ENCODE assay signal across 1 cellular context in the genomic region with DNA sequence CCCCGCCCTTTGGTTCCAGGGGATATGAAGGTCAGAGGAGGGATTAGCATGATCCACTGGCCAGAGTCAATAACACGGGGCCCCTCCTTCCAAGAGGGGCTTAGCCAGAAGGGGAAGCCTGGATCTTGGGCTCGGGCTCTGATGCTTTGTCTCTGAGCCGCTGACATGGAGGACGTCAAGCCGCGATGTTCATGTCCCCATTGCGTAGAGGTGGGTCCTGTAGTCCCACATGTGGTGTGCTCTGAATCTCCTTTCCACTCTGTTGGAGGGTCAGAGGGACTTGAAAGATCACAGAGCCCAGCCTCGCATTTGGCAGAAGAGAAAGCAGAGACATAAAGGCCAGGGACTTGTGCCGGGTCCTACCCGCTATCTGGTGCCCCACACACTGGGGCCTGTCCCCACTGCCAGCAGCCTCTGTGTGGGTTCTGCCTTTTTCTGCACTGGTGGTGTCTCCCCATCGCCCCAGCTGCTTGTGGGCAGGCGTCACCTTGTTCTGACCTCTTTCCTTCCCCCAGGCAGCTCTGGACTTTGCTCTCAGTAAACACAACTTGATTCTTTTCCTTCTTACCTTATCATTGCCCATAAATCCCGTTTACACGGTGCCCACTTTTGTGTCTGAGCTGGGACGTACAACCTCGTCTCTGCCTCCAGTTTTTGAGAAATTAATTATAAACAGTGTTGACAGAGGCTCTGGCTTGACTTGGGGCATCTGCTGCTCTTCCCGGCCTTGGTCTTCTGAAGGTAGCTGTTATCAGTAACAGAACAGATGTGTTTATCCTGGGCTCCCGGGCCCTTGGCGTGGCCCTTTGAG.
A peak's percentile ranks its signal among the peaks of the same experiment; 100 is the strongest.
TF ChIP-seq lines count a peak whose summit lies in the region.

No MANE protein-coding gene starts in this region.

TF ChIP-seq in HepG2, 621 proteins besides CTCF, POLR2A, EP300 and RAD21 (continued from another document and continues in another):
- TF ChIP-seq, protein P1, sequence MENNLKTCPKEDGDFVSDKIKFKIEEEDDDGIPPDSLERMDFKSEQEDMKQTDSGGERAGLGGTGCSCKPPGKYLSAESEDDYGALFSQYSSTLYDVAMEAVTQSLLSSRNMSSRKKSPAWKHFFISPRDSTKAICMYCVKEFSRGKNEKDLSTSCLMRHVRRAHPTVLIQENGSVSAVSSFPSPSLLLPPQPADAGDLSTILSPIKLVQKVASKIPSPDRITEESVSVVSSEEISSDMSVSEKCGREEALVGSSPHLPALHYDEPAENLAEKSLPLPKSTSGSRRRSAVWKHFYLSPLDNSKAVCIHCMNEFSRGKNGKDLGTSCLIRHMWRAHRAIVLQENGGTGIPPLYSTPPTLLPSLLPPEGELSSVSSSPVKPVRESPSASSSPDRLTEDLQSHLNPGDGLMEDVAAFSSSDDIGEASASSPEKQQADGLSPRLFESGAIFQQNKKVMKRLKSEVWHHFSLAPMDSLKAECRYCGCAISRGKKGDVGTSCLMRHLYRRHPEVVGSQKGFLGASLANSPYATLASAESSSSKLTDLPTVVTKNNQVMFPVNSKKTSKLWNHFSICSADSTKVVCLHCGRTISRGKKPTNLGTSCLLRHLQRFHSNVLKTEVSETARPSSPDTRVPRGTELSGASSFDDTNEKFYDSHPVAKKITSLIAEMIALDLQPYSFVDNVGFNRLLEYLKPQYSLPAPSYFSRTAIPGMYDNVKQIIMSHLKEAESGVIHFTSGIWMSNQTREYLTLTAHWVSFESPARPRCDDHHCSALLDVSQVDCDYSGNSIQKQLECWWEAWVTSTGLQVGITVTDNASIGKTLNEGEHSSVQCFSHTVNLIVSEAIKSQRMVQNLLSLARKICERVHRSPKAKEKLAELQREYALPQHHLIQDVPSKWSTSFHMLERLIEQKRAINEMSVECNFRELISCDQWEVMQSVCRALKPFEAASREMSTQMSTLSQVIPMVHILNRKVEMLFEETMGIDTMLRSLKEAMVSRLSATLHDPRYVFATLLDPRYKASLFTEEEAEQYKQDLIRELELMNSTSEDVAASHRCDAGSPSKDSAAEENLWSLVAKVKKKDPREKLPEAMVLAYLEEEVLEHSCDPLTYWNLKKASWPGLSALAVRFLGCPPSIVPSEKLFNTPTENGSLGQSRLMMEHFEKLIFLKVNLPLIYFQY (CRISPR knock-in tag; IDR thresholded peaks at IDR 0.05; ENCODE audit: borderline replicate concordance) = peak; percentile 61; the same call in 1 of the 2 replicates
- TF ChIP-seq HNRNPL (IDR thresholded peaks at IDR 0.05; ENCODE audit: low read depth, low read length) (peak; percentile 89), PHB2 (IDR thresholded peaks at IDR 0.05; ENCODE audit: partially characterized antibody) (no peak), ZBTB7A (CRISPR knock-in tag; IDR thresholded peaks at IDR 0.05) (peak; percentile 66), ZNF10 (CRISPR knock-in tag; IDR thresholded peaks at IDR 0.05; ENCODE audit: borderline replicate concordance, low read depth) (no peak), PRMT3 (CRISPR knock-in tag; IDR thresholded peaks at IDR 0.05; ENCODE audit: borderline replicate concordance, low read depth) (no peak), SP140L (CRISPR knock-in tag; IDR thresholded peaks at IDR 0.05; ENCODE audit: borderline replicate concordance) (no peak), RFXANK (CRISPR knock-in tag; IDR thresholded peaks at IDR 0.05) (peak; percentile 53; the same call in 1 of the 2 replicates), HNRNPLL (IDR thresholded peaks at IDR 0.05; ENCODE audit: low read depth, low read length, poor library complexity, severe bottlenecking) (no peak), MED1 (CRISPR knock-in tag; IDR thresholded peaks at IDR 0.05) (peak; percentile 65), MED8 (CRISPR knock-in tag; IDR thresholded peaks at IDR 0.05; ENCODE audit: insufficient replicate concordance) (no peak), SRF (IDR thresholded peaks at IDR 0.05; ENCODE audit: low read depth, low read length) (no peak), JUN (CRISPR knock-in tag; IDR thresholded peaks at IDR 0.05) (peak; percentile 53; the same call in 1 of the 2 replicates), ZNF768 (CRISPR knock-in tag; IDR thresholded peaks at IDR 0.05) (0 out of 2 replicates have a peak, but pooled peaks have one; percentile 16), ZNF644 (CRISPR knock-in tag; IDR thresholded peaks at IDR 0.05; ENCODE audit: low read depth) (peak; percentile 72), NFE2L1 (CRISPR knock-in tag; IDR thresholded peaks at IDR 0.05; ENCODE audit: borderline replicate concordance) (peak; percentile 4; the same call in 1 of the 2 replicates)
- TF ChIP-seq, protein P2, sequence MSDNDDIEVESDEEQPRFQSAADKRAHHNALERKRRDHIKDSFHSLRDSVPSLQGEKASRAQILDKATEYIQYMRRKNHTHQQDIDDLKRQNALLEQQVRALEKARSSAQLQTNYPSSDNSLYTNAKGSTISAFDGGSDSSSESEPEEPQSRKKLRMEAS (IDR thresholded peaks at IDR 0.05) = peak; percentile 57
- TF ChIP-seq, protein P3, sequence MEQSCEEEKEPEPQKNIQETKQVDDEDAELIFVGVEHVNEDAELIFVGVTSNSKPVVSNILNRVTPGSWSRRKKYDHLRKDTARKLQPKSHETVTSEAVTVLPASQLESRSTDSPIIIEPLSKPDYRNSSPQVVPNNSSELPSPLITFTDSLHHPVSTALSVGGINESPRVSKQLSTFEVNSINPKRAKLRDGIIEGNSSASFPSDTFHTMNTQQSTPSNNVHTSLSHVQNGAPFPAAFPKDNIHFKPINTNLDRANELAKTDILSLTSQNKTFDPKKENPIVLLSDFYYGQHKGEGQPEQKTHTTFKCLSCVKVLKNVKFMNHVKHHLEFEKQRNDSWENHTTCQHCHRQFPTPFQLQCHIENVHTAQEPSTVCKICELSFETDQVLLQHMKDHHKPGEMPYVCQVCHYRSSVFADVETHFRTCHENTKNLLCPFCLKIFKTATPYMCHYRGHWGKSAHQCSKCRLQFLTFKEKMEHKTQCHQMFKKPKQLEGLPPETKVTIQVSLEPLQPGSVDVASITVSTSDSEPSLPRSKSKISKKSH (CRISPR knock-in tag; IDR thresholded peaks at IDR 0.05; ENCODE audit: borderline replicate concordance) = no peak; the same call in 1 of the 2 replicates
- TF ChIP-seq, protein P4, sequence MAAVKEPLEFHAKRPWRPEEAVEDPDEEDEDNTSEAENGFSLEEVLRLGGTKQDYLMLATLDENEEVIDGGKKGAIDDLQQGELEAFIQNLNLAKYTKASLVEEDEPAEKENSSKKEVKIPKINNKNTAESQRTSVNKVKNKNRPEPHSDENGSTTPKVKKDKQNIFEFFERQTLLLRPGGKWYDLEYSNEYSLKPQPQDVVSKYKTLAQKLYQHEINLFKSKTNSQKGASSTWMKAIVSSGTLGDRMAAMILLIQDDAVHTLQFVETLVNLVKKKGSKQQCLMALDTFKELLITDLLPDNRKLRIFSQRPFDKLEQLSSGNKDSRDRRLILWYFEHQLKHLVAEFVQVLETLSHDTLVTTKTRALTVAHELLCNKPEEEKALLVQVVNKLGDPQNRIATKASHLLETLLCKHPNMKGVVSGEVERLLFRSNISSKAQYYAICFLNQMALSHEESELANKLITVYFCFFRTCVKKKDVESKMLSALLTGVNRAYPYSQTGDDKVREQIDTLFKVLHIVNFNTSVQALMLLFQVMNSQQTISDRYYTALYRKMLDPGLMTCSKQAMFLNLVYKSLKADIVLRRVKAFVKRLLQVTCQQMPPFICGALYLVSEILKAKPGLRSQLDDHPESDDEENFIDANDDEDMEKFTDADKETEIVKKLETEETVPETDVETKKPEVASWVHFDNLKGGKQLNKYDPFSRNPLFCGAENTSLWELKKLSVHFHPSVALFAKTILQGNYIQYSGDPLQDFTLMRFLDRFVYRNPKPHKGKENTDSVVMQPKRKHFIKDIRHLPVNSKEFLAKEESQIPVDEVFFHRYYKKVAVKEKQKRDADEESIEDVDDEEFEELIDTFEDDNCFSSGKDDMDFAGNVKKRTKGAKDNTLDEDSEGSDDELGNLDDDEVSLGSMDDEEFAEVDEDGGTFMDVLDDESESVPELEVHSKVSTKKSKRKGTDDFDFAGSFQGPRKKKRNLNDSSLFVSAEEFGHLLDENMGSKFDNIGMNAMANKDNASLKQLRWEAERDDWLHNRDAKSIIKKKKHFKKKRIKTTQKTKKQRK (IDR thresholded peaks at IDR 0.05; ENCODE audit: low read length) = no peak
- TF ChIP-seq, protein P5, sequence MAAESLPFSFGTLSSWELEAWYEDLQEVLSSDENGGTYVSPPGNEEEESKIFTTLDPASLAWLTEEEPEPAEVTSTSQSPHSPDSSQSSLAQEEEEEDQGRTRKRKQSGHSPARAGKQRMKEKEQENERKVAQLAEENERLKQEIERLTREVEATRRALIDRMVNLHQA (CRISPR knock-in tag; IDR thresholded peaks at IDR 0.05) = no peak
- TF ChIP-seq, protein P6, sequence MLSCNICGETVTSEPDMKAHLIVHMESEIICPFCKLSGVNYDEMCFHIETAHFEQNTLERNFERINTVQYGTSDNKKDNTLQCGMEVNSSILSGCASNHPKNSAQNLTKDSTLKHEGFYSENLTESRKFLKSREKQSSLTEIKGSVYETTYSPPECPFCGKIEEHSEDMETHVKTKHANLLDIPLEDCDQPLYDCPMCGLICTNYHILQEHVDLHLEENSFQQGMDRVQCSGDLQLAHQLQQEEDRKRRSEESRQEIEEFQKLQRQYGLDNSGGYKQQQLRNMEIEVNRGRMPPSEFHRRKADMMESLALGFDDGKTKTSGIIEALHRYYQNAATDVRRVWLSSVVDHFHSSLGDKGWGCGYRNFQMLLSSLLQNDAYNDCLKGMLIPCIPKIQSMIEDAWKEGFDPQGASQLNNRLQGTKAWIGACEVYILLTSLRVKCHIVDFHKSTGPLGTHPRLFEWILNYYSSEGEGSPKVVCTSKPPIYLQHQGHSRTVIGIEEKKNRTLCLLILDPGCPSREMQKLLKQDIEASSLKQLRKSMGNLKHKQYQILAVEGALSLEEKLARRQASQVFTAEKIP (CRISPR knock-in tag; IDR thresholded peaks at IDR 0.05; ENCODE audit: borderline replicate concordance) = no peak
- TF ChIP-seq, protein P7, sequence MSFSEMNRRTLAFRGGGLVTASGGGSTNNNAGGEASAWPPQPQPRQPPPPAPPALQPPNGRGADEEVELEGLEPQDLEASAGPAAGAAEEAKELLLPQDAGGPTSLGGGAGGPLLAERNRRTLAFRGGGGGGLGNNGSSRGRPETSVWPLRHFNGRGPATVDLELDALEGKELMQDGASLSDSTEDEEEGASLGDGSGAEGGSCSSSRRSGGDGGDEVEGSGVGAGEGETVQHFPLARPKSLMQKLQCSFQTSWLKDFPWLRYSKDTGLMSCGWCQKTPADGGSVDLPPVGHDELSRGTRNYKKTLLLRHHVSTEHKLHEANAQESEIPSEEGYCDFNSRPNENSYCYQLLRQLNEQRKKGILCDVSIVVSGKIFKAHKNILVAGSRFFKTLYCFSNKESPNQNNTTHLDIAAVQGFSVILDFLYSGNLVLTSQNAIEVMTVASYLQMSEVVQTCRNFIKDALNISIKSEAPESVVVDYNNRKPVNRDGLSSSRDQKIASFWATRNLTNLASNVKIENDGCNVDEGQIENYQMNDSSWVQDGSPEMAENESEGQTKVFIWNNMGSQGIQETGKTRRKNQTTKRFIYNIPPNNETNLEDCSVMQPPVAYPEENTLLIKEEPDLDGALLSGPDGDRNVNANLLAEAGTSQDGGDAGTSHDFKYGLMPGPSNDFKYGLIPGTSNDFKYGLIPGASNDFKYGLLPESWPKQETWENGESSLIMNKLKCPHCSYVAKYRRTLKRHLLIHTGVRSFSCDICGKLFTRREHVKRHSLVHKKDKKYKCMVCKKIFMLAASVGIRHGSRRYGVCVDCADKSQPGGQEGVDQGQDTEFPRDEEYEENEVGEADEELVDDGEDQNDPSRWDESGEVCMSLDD (CRISPR knock-in tag; IDR thresholded peaks at IDR 0.05; ENCODE audit: borderline replicate concordance) = no peak; the same call in 1 of the 2 replicates
- TF ChIP-seq, protein P8, sequence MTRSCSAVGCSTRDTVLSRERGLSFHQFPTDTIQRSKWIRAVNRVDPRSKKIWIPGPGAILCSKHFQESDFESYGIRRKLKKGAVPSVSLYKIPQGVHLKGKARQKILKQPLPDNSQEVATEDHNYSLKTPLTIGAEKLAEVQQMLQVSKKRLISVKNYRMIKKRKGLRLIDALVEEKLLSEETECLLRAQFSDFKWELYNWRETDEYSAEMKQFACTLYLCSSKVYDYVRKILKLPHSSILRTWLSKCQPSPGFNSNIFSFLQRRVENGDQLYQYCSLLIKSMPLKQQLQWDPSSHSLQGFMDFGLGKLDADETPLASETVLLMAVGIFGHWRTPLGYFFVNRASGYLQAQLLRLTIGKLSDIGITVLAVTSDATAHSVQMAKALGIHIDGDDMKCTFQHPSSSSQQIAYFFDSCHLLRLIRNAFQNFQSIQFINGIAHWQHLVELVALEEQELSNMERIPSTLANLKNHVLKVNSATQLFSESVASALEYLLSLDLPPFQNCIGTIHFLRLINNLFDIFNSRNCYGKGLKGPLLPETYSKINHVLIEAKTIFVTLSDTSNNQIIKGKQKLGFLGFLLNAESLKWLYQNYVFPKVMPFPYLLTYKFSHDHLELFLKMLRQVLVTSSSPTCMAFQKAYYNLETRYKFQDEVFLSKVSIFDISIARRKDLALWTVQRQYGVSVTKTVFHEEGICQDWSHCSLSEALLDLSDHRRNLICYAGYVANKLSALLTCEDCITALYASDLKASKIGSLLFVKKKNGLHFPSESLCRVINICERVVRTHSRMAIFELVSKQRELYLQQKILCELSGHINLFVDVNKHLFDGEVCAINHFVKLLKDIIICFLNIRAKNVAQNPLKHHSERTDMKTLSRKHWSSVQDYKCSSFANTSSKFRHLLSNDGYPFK (CRISPR knock-in tag; IDR thresholded peaks at IDR 0.05; ENCODE audit: borderline replicate concordance) = no peak
- TF ChIP-seq, protein P9, sequence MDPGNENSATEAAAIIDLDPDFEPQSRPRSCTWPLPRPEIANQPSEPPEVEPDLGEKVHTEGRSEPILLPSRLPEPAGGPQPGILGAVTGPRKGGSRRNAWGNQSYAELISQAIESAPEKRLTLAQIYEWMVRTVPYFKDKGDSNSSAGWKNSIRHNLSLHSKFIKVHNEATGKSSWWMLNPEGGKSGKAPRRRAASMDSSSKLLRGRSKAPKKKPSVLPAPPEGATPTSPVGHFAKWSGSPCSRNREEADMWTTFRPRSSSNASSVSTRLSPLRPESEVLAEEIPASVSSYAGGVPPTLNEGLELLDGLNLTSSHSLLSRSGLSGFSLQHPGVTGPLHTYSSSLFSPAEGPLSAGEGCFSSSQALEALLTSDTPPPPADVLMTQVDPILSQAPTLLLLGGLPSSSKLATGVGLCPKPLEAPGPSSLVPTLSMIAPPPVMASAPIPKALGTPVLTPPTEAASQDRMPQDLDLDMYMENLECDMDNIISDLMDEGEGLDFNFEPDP (CRISPR knock-in tag; conservative IDR thresholded peaks at IDR 0.05) = no peak
- TF ChIP-seq, protein P10, sequence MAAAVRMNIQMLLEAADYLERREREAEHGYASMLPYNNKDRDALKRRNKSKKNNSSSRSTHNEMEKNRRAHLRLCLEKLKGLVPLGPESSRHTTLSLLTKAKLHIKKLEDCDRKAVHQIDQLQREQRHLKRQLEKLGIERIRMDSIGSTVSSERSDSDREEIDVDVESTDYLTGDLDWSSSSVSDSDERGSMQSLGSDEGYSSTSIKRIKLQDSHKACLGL (CRISPR knock-in tag; IDR thresholded peaks at IDR 0.05) = no peak
